In genomic region chr6:163772701-163773100, GRCh38 we compare ENCODE assay signal across 28 cellular contexts.
"Had no signal": no experiment of that assay in that cellular context is flagged by ENCODE, and none has a peak within 500 bp of the region (broad histone marks: within the 10 kb centered on the region; RNA-seq: fewer than 3 reads in every experiment).

No MANE protein-coding gene starts in this region.

- H3K27ac ChIP-seq: stomach, suprapubic skin, testis, thoracic aorta, thyroid gland, tibial artery, tibial nerve, transverse colon, upper lobe of left lung, upper lobe of right lung, uterus, vagina had no signal

- H3K27me3 ChIP-seq: stomach, suprapubic skin, testis, thyroid gland, tibial artery, tibial nerve, transverse colon, upper lobe of left lung, upper lobe of right lung, uterus, vagina had no signal

- H3K4me1 ChIP-seq: stomach, suprapubic skin, testis, thyroid gland, tibial artery, tibial nerve, transverse colon, upper lobe of left lung, upper lobe of right lung, uterus, vagina had no signal

- H3K4me3 Mint-ChIP-seq: stimulated activated memory B cell treated with anti-CD40 and anti-IgM and Interleukin-4, amounts not matched to agents 10 μg/mL and 1 μg/mL and 100 μg/mL, for 72 hours; stimulated activated naive B cell treated with anti-CD40 and anti-IgM and Interleukin-4, amounts not matched to agents 10 μg/mL and 1 μg/mL and 100 μg/mL, for 72 hours; stimulated activated naive CD8-positive, alpha-beta T cell treated with anti-CD3 and anti-CD28 coated beads, Interleukin-15, amount 100 ng/mL, for 72 hours; stimulated activated naive CD8-positive, alpha-beta T cell treated with anti-CD3 and anti-CD28 coated beads, Interleukin-15, Interleukin-2, amounts not matched to agents 100 ng/mL and 50 ng/mL, for 24 hours; type B pancreatic cell had no signal

- H3K4me1 Mint-ChIP-seq: stimulated activated memory B cell treated with anti-CD40 and anti-IgM and Interleukin-4, amounts not matched to agents 10 μg/mL and 1 μg/mL and 100 μg/mL, for 72 hours; stimulated activated naive B cell treated with anti-CD40 and anti-IgM and Interleukin-4, amounts not matched to agents 10 μg/mL and 1 μg/mL and 100 μg/mL, for 72 hours; stimulated activated naive CD8-positive, alpha-beta T cell treated with anti-CD3 and anti-CD28 coated beads, Interleukin-15, amount 100 ng/mL, for 72 hours had no signal

- H3K9me3 ChIP-seq: stomach, suprapubic skin, testis, thoracic aorta, thyroid gland, tibial artery, tibial nerve, transverse colon, upper lobe of left lung, upper lobe of right lung, uterus, vagina had no signal

- FAIRE-seq: urothelium cell line had no signal

- H3K4me3 ChIP-seq: stomach, suprapubic skin, testis, thoracic aorta, thyroid gland, tibial artery, tibial nerve, transverse colon, upper lobe of left lung, upper lobe of right lung, uterus, vagina had no signal

- ATAC-seq: stimulated activated memory B cell treated with anti-CD40 and anti-IgM and Interleukin-4, amounts not matched to agents 10 μg/mL and 1 μg/mL and 100 μg/mL, for 72 hours; stimulated activated naive B cell treated with anti-CD40 and anti-IgM and Interleukin-4, amounts not matched to agents 10 μg/mL and 1 μg/mL and 100 μg/mL, for 72 hours; stimulated activated naive CD8-positive, alpha-beta T cell treated with anti-CD3 and anti-CD28 coated beads, Interleukin-15, amount 100 ng/mL, for 72 hours; stimulated activated naive CD8-positive, alpha-beta T cell treated with anti-CD3 and anti-CD28 coated beads, Interleukin-15, Interleukin-2, amounts not matched to agents 100 U/mL and 50 U/mL, for 24 hours; upper lobe of right lung had no signal

- DNase-seq: stimulated activated CD4-positive, alpha-beta T cell treated with anti-CD3 and anti-CD28 coated beads, Interleukin-2, amount 100 ng/mL, for 48 hours; stimulated activated CD4-positive, alpha-beta T cell treated with anti-CD3 and anti-CD28 coated beads, Interleukin-4, amount 100 ng/mL, for 1 hour; stimulated activated CD4-positive, alpha-beta T cell treated with anti-CD3 and anti-CD28 coated beads, Interleukin-4, amount 100 ng/mL, for 24 hours; stimulated activated CD4-positive, alpha-beta T cell treated with anti-CD3 and anti-CD28 coated beads, Interleukin-4, amount 100 ng/mL, for 4 hours; stimulated activated CD8-positive, alpha-beta memory T cell treated with anti-CD3 and anti-CD28 coated beads, Interleukin-4, amount 100 ng/mL, for 48 hours; stimulated activated naive B cell treated with anti-CD40 and anti-IgM and Interleukin-4, amounts not matched to agents 10 μg/mL and 1 μg/mL and 100 μg/mL, for 72 hours; stimulated activated naive CD4-positive, alpha-beta T cell; stimulated activated naive CD4-positive, alpha-beta T cell treated with Interleukin-2 at 50 U/mL for 16 hours; stimulated activated naive CD8-positive, alpha-beta T cell treated with anti-CD3 and anti-CD28 coated beads, Interleukin-15, amount 100 ng/mL, for 72 hours; stimulated activated naive CD8-positive, alpha-beta T cell treated with anti-CD3 and anti-CD28 coated beads, Interleukin-15, Interleukin-2, amounts not matched to agents 100 U/mL and 50 U/mL, for 24 hours; stomach; substantia nigra; testis; thyroid gland; tibial artery; transverse colon; trophoblast cell; upper lobe of left lung; upper lobe of right lung; uterus had no signal

- H3K36me3 Mint-ChIP-seq: stimulated activated memory B cell treated with anti-CD40 and anti-IgM and Interleukin-4, amounts not matched to agents 10 μg/mL and 1 μg/mL and 100 μg/mL, for 72 hours; stimulated activated naive B cell treated with anti-CD40 and anti-IgM and Interleukin-4, amounts not matched to agents 10 μg/mL and 1 μg/mL and 100 μg/mL, for 72 hours; type B pancreatic cell had no signal

- H3K27ac Mint-ChIP-seq: stimulated activated memory B cell treated with anti-CD40 and anti-IgM and Interleukin-4, amounts not matched to agents 10 μg/mL and 1 μg/mL and 100 μg/mL, for 72 hours; stimulated activated naive B cell treated with anti-CD40 and anti-IgM and Interleukin-4, amounts not matched to agents 10 μg/mL and 1 μg/mL and 100 μg/mL, for 72 hours; stimulated activated naive CD8-positive, alpha-beta T cell treated with anti-CD3 and anti-CD28 coated beads, Interleukin-15, amount 100 ng/mL, for 72 hours; stimulated activated naive CD8-positive, alpha-beta T cell treated with anti-CD3 and anti-CD28 coated beads, Interleukin-15, Interleukin-2, amounts not matched to agents 100 ng/mL and 50 ng/mL, for 24 hours; type B pancreatic cell had no signal

- H3K36me3 ChIP-seq: stomach, suprapubic skin, thoracic aorta, thyroid gland, tibial artery, tibial nerve, transverse colon, upper lobe of left lung, upper lobe of right lung, uterus, vagina had no signal

- H3K9me3 Mint-ChIP-seq: stimulated activated memory B cell treated with anti-CD40 and anti-IgM and Interleukin-4, amounts not matched to agents 10 μg/mL and 1 μg/mL and 100 μg/mL, for 72 hours; stimulated activated naive B cell treated with anti-CD40 and anti-IgM and Interleukin-4, amounts not matched to agents 10 μg/mL and 1 μg/mL and 100 μg/mL, for 72 hours; stimulated activated naive CD8-positive, alpha-beta T cell treated with anti-CD3 and anti-CD28 coated beads, Interleukin-15, Interleukin-2, amounts not matched to agents 100 ng/mL and 50 ng/mL, for 24 hours; type B pancreatic cell had no signal
